16 cellular contexts compared by ENCODE assay signal in genomic region chr11:47589504-47590025, GRCh38. TPM values are rescaled to one million over a fixed set of nuclear protein-coding genes. Genes with fewer than 3 reads are reported as not detected.
DNase-seq lines count a peak whose midpoint lies in the region; ATAC-seq and TF ChIP-seq lines count a peak whose summit lies in the region.
"Had no signal": no experiment of that assay in that cellular context is flagged by ENCODE, and none has a peak within 500 bp of the region (broad histone marks: within the 10 kb centered on the region; RNA-seq: fewer than 3 reads in every experiment).

No MANE protein-coding gene starts in this region.

- H3K79me1 ChIP-seq in trophoblast cell (ENCODE audit: low read length), result no peaks in the 10 kb centered on the region

- no peak overlapping the region for H3K14ac ChIP-seq in trophoblast cell (ENCODE audit: low read length)

- H3K9me3 ChIP-seq in heart right ventricle (no peaks in the 10 kb centered on the region), trophoblast cell (ENCODE audit: insufficient read depth, low read depth, low read length) (no peaks in the 10 kb centered on the region), vagina (no peaks in the 10 kb centered on the region)

- H4K91ac ChIP-seq in trophoblast cell (ENCODE audit: low read depth, low read length), result no peak overlapping the region

- H2BK5ac ChIP-seq in trophoblast cell (ENCODE audit: low read depth, low read length, poor library complexity), result no peak overlapping the region

- no peak overlapping the region for H4K8ac ChIP-seq in trophoblast cell (ENCODE audit: low read depth, low read length)

- DNase-seq in Right ventricle myocardium inferior (ENCODE audit: missing footprints) (no peak), cardiac septum (ENCODE audit: low spot score) (no peak), heart right ventricle (no peak), trophoblast cell (no peak), vagina (ENCODE audit: extremely low spot score in 2 of 2) (no peak), NCI-H82 (lab: John Stamatoyannopoulos, UW) (no peak)
- DNase-seq: activated CD4-positive, alpha-beta T cell treated with anti-CD3 and anti-CD28 coated beads for 36 hours; activated T-cell treated with anti-CD3 and anti-CD28 coated beads, Interleukin-2, amount 50 U/mL, for 72 hours; anterior cingulate cortex; NCI-H446; stimulated activated CD4-positive, alpha-beta T cell treated with anti-CD3 and anti-CD28 coated beads, Interleukin-4, amount 100 ng/mL, for 4 hours; stimulated activated naive CD4-positive, alpha-beta T cell had no signal

- H3K36me3 ChIP-seq in heart right ventricle (peaks cover 0 to 9% (median 6%) of the 10 kb centered on the region in 9 donors), trophoblast cell (ENCODE audit: control insufficient read depth in 1 of 2, insufficient read depth in 2 of 2, low read length in 2 of 2) (peaks cover 5 to 7% of the 10 kb centered on the region in 2 experiments), vagina (peaks cover 0 to 5% of the 10 kb centered on the region in 2 donors)

- no peak overlapping the region for H2AK5ac ChIP-seq in trophoblast cell (ENCODE audit: low read length)

- H3K27me3 ChIP-seq in heart right ventricle (peaks cover 0 to 56% (median 40%) of the 10 kb centered on the region in 7 donors), trophoblast cell (ENCODE audit: insufficient read depth, low read length) (peaks cover 23% of the 10 kb centered on the region), vagina (peaks cover 6% of the 10 kb centered on the region)

- H3K4me1 ChIP-seq in heart right ventricle (peaks cover 2 to 40% (median 20%) of the 10 kb centered on the region in 9 donors), trophoblast cell (ENCODE audit: control insufficient read depth in 1 of 2, insufficient read depth in 2 of 2, low read length in 2 of 2) (peaks cover 7 to 11% of the 10 kb centered on the region in 2 experiments), vagina (peaks cover 29% of the 10 kb centered on the region)

- ATAC-seq in Right ventricle myocardium inferior (peak; percentile 18), heart right ventricle (peak in 1 of 8 donors; percentile 6), GM18867 (IDR thresholded peaks at IDR 0.05; ENCODE audit: unreplicated experiment) (no peak), GM19397 (IDR thresholded peaks at IDR 0.05; ENCODE audit: unreplicated experiment) (no peak)
- ATAC-seq: activated CD4-positive, alpha-beta T cell treated with anti-CD3 and anti-CD28 coated beads for 36 hours; activated T-cell treated with anti-CD3 and anti-CD28 coated beads, Interleukin-2, amount 50 U/mL, for 72 hours; HCT116 had no signal

- TF ChIP-seq POLR2A in vagina (IDR thresholded peaks at IDR 0.05), result no peak

- 25 to 37% methylated on average over 60 of the region's 60 CpGs for WGBS in heart right ventricle, 2 donors
- no CpG with 5 or more reads among the region's 60 CpGs for WGBS in trophoblast cell (ENCODE audit: extremely low coverage, insufficient coverage, insufficient read length)

- H3K79me2 ChIP-seq in trophoblast cell (ENCODE audit: control insufficient read depth, insufficient read depth, low read length, poor library complexity), result no peaks in the 10 kb centered on the region

- no peak overlapping the region for H2AFZ ChIP-seq in trophoblast cell (ENCODE audit: insufficient read depth, low read length, poor library complexity)

- intact Hi-C loops in Right ventricle myocardium inferior (cut with DNase I) (no loop called here), cardiac septum (cut with DNase I) (no loop called here), heart right ventricle (cut with DNase I) (loop anchor here in 1 of 10 donors (10.0 kb wide), 1 partner anchor 745 kb away; no protein-coding TSS in a partner anchor), vagina (cut with DNase I) (no loop called here)

- H3K9ac ChIP-seq in trophoblast cell (ENCODE audit: low read length), result no peak overlapping the region

- H3K4ac ChIP-seq in trophoblast cell (ENCODE audit: low read depth, low read length), result no peak overlapping the region

- no peak overlapping the region for H4K12ac ChIP-seq in trophoblast cell (ENCODE audit: low read depth, low read length)

- no peak overlapping the region for H3K23ac ChIP-seq in trophoblast cell (ENCODE audit: low read length)

- H2BK120ac ChIP-seq in trophoblast cell (ENCODE audit: insufficient read depth, low read length, poor library complexity), result no peak overlapping the region

- peak overlapping the region in 9 of 10 donors; percentile 17 to 51 (median 42) for H3K4me3 ChIP-seq in heart right ventricle
- H3K4me3 ChIP-seq in trophoblast cell (ENCODE audit: low read depth, low read length), result peak overlapping the region; percentile 39
- H3K4me3 ChIP-seq in vagina, result peak overlapping the region; percentile 41 to 48

- H3K4me2 ChIP-seq in trophoblast cell (ENCODE audit: low read length), result no peak overlapping the region

- no peak overlapping the region for H3K18ac ChIP-seq in trophoblast cell (ENCODE audit: low read length)

- no peak for TF ChIP-seq CTCF in heart right ventricle (IDR thresholded peaks at IDR 0.05)
- no peak for TF ChIP-seq CTCF in vagina (IDR thresholded peaks at IDR 0.05)

- H3K27ac ChIP-seq in heart right ventricle, result peak overlapping the region in 1 of 10 donors; percentile 16
- H3K27ac ChIP-seq in trophoblast cell (ENCODE audit: low read depth, low read length), result no peak overlapping the region
- no peak overlapping the region for H3K27ac ChIP-seq in vagina

- no peak overlapping the region for H2BK12ac ChIP-seq in trophoblast cell (ENCODE audit: low read length)

RNA-seq across cellular contexts. Expression of gene FAM180B, which starts 3.1 kb away (rescaled TPM):
- total RNA-seq in Right ventricle myocardium inferior (0.22 TPM), cardiac septum (not detected), heart right ventricle (1 to 10 TPM in 1 of 10 donors, under 1 TPM in 4, not detected in 5; 0.19 to 1.0 (median 0.24) TPM), vagina (not detected)
- polyA plus RNA-seq in heart right ventricle, result under 1 TPM in 1 of 2 donors, not detected in 1; 0.07 TPM
- polyA plus RNA-seq in trophoblast cell (2013), result 0.04 TPM in 1 of 2 replicates, not detected in the other
- total RNA-seq: T-helper 1 cell treated with Interleukin-12 subunit alpha and Interleukin-12 subunit beta and Interleukin-4 antibody, amounts not matched to agents 30 ng/mL and 1 ng/mL, for 36 hours had no signal

RNA-seq across cellular contexts. Expression of gene C1QTNF4, which starts 4.6 kb away (rescaled TPM):
- total RNA-seq in Right ventricle myocardium inferior (0.24 TPM), cardiac septum (0.51 TPM), heart right ventricle (under 1 TPM in 9 of 10 donors, not detected in 1; 0.15 to 0.85 (median 0.37) TPM), vagina (3.4 TPM)
- polyA plus RNA-seq in heart right ventricle, result 1 to 10 TPM; 1.2 to 1.4 TPM
- polyA plus RNA-seq in trophoblast cell (2013), result 0.40 and 0.51 TPM in 2 replicates

RNA-seq across cellular contexts. Expression of gene NDUFS3, which starts 10.7 kb away (rescaled TPM):
- total RNA-seq in Right ventricle myocardium inferior, result 342 TPM
- total RNA-seq in cardiac septum, result 234 TPM
- total RNA-seq in heart right ventricle, result 100 to 1,000 TPM; 171 to 359 (median 287) TPM
- polyA plus RNA-seq in heart right ventricle, result 100 to 1,000 TPM; 291 to 570 TPM
- 82.0 and 83.5 TPM in 2 replicates for polyA plus RNA-seq in trophoblast cell (2013)
- 60.4 TPM for total RNA-seq in vagina

RNA-seq across cellular contexts. Expression of gene KBTBD4, which starts 10.8 kb away (rescaled TPM):
- total RNA-seq in Right ventricle myocardium inferior (13.1 TPM), cardiac septum (14.3 TPM), heart right ventricle (10 to 100 TPM; 13.6 to 21.0 (median 16.2) TPM), vagina (14.7 TPM)
- 1 to 10 TPM; 3.1 to 9.2 TPM for polyA plus RNA-seq in heart right ventricle
- 6.7 TPM in 2 replicates for polyA plus RNA-seq in trophoblast cell (2013)

RNA-seq across cellular contexts. Expression of gene PTPMT1, which starts 24.2 kb away (rescaled TPM):
- total RNA-seq in Right ventricle myocardium inferior (22.5 TPM), cardiac septum (18.7 TPM), heart right ventricle (10 to 100 TPM; 16.9 to 24.6 (median 21.3) TPM), vagina (68.5 TPM)
- 10 to 100 TPM; 36.4 to 66.9 TPM for polyA plus RNA-seq in heart right ventricle
- 53.6 and 57.5 TPM in 2 replicates for polyA plus RNA-seq in trophoblast cell (2013)
